8 cellular contexts compared by ENCODE assay signal in the genomic region with DNA sequence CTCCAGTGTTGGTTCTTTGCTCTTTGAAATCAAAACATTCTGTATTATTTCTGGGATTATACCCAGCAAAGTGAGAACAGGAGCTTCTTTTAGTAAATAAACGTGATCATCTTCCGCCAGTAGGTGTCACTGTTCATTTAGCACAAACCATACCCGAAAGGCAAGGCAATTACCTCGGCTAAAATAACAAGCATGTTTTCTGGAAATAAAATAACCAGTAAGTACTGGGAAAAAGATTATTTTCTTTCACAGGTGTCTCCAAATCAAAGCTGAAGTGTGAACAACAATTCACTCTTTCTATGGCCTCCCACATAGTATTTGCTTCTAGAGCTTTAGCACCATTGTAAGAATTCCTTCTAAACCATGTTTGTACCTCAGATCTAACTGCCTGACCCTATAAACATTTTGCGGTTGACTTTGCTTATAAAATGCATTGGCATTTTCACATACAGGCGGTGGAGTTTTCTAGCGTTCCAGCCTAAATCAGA.
DNase-seq lines count a peak whose midpoint lies in the region; ATAC-seq and TF ChIP-seq lines count a peak whose summit lies in the region.

No MANE protein-coding gene starts in this region.

- peak; percentile 68 for TF ChIP-seq CTCF in CD14-positive monocyte (IDR thresholded peaks at IDR 0.05)
- TF ChIP-seq CTCF in GM13977 (IDR thresholded peaks at IDR 0.05; ENCODE audit: extremely low read depth, insufficient read depth, missing control alignments), result peak; percentile 70

- H3K4me1 ChIP-seq in skeletal muscle tissue (ENCODE audit: control insufficient read depth in 3 of 3, insufficient read depth in 3 of 3, low read length in 3 of 3), result peaks cover 26 to 39% (median 36%) of the 10 kb centered on the region in 3 donors

- H3K27ac ChIP-seq in skeletal muscle tissue (ENCODE audit: low read depth, low read length), result peak overlapping the region; percentile 80

- no peak for DNase-seq in CD14-positive monocyte (ENCODE audit: low spot score)
- peak; percentile 61 for DNase-seq in GM13977 (ENCODE audit: low spot score)
- peak; percentile 56 to 84 for DNase-seq in NCI-H524 (lab: John Stamatoyannopoulos, UW)
- DNase-seq in astrocyte of the hippocampus (ENCODE audit: low read depth, low spot score), result peak; percentile 95
- peak; percentile 26 to 80 for DNase-seq in hippocampal formation (lab: John Stamatoyannopoulos, UW)

- intact Hi-C loops in CD14-positive monocyte (cut with micrococcal nuclease), result no loop called here

- H3K36me3 ChIP-seq in skeletal muscle tissue (ENCODE audit: control insufficient read depth in 3 of 3, insufficient read depth in 3 of 3, low read length in 3 of 3), result no peaks in the 10 kb centered on the region

- H3K27ac Mint-ChIP-seq in CD14-positive monocyte, result no peak overlapping the region

- no peak overlapping the region for H3K4me3 ChIP-seq in skeletal muscle tissue (ENCODE audit: low read length in 3 of 3)

- peak; percentile 59 for ATAC-seq in HG03139 (IDR thresholded peaks at IDR 0.05; ENCODE audit: unreplicated experiment)
- ATAC-seq in activated CD4-positive, CD25-positive, alpha-beta regulatory T cell treated with anti-CD3 and anti-CD28 coated beads, Interleukin-2, amount 50 U/mL, for 24 hours, result no peak

- H3K27me3 ChIP-seq in skeletal muscle tissue (ENCODE audit: control insufficient read depth in 3 of 3, insufficient read depth in 3 of 3, low read length in 3 of 3), result no peaks in the 10 kb centered on the region

- H3K4me1 Mint-ChIP-seq in CD14-positive monocyte, result no peaks in the 10 kb centered on the region

- peak overlapping the region; percentile 0 to 68 (median 60) for H3K9ac ChIP-seq in skeletal muscle tissue (ENCODE audit: low read depth in 1 of 3, low read length in 3 of 3)

- no peaks in the 10 kb centered on the region for H3K9me3 Mint-ChIP-seq in CD14-positive monocyte

- H3K36me3 Mint-ChIP-seq in CD14-positive monocyte, result no peaks in the 10 kb centered on the region

- no peaks in the 10 kb centered on the region for H3K9me3 ChIP-seq in skeletal muscle tissue (ENCODE audit: control insufficient read depth in 3 of 3, low read length in 3 of 3)

- no peak overlapping the region for H3K4me3 Mint-ChIP-seq in CD14-positive monocyte

- in situ Hi-C loops in GM13977 (cut with MboI; ENCODE audit: low pct_unique_long_range_greater_than_20kb, low sequenced_read_pairs, unreplicated experiment), result no loop called here

- H3K27me3 Mint-ChIP-seq in CD14-positive monocyte (ENCODE audit: low read depth in 3 of 3), result peaks cover 0 to 6% (median 1%) of the 10 kb centered on the region in 3 donors
